Comparison of ENCODE assay signal across 4 cellular contexts in the genomic region with DNA sequence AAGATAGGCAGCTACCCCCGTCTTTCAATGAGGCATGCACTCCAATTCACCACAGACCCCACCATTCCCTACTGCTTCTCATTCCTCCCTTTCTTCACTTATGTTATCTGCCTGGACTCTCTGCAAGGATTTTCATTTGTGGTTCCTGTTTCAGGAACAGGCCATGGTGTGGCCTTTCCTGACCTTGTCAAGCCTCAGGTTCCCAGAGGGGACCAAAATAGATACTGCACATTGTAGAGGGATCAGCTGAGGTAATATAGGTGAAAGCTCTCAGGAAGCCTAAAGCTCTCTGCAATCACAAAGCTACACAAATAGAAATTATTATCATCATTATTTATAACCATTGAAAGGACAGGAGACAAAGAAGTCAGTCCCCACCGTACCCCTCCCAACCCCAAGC. TPM values are rescaled to one million over a fixed set of nuclear protein-coding genes. Genes with fewer than 3 reads are reported as not detected.
"Had no signal": no experiment of that assay in that cellular context is flagged by ENCODE, and none has a peak within 500 bp of the region (broad histone marks: within the 10 kb centered on the region; RNA-seq: fewer than 3 reads in every experiment).

No MANE protein-coding gene starts in this region.

RNA-seq across cellular contexts. Expression of a gene that starts 50.6 kb away (rescaled TPM):
- total RNA-seq: HT-29, HT1080, IMR-90 had no signal
- polyA plus RNA-seq: IgD-negative memory B cell had no signal
